8 cellular contexts compared by ENCODE assay signal in the genomic region with DNA sequence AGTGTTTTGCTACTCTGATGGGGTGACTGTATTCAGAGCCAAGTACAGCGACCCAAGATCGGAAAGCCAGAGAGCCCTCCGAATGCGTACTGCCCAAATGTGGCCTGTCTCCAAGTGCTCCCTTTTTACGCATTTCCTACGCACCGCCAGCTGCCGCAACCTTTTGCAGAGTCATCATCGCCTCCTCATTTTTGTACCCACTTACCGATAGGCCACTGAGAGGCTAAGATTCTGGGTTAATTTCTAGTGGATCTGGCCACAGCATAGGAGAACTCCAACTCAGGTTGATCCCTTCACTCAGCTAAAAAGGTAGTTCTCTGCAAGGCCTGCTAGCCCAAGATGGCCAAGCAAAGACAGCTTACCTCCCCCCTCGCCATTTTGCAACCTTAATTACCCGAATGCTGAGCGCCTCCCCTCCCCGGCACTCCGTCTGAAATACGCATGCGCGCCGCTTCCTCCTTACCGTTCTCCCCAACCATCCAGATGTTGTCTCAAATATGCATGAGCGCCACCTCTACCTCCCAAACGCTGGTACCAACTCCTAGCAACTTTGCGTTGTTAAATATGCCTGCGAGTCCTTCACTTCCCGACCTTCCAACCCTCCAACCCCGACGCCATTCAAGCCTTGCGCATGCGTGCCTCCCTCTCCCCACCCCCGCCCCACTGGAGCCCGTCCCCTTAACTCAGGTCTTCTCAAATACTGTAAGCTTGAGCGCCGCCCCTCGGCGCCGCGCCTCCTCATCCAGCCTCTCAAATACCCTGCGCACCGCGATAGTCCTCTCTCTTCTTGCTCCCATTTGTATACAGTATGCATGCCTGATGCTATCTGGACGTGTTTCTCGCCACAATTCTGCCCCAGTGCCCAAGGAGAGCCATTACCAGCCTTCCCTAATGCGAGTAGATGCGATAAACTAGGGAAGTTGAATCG. TPM values are rescaled to one million over a fixed set of nuclear protein-coding genes. Genes with fewer than 3 reads are reported as not detected.
DNase-seq lines count a peak whose midpoint lies in the region; ATAC-seq and TF ChIP-seq lines count a peak whose summit lies in the region.

No MANE protein-coding gene starts in this region.

- peak; percentile 93 for DNase-seq in GM12865 (ENCODE audit: low read depth)
- DNase-seq in NCI-H1105 (lab: John Stamatoyannopoulos, UW) = peak; percentile 77
- DNase-seq in SKM-1 (lab: John Stamatoyannopoulos, UW; ENCODE audit: unreplicated experiment) = peak; percentile 83
- peak; percentile 74 for DNase-seq in activated naive CD8-positive, alpha-beta T cell treated with anti-CD3 and anti-CD28 coated beads, Interleukin-2, amount 10 ng/mL, durations not matched to agents 7 days and 5 days
- peak; percentile 89 to 93 for DNase-seq in cardiac muscle cell (ENCODE audit: low read depth in 1 of 2, low spot score in 1 of 2)
- DNase-seq in pons (ENCODE audit: low spot score) = peak; percentile 94
- peak; percentile 80 for DNase-seq in type B pancreatic cell (ENCODE audit: extremely low spot score, unreplicated experiment)

- peak overlapping the region; percentile 94 for H3K27ac ChIP-seq in cardiac muscle cell

- H3K27me3 Mint-ChIP-seq in activated naive CD8-positive, alpha-beta T cell treated with anti-CD3 and anti-CD28 coated beads, Interleukin-2, amount 10 ng/mL, durations not matched to agents 7 days and 5 days = no peaks in the 10 kb centered on the region
- H3K27me3 Mint-ChIP-seq in type B pancreatic cell = no peaks in the 10 kb centered on the region

- no peaks in the 10 kb centered on the region for H3K36me3 ChIP-seq in cardiac muscle cell

- H3K4me1 ChIP-seq in cardiac muscle cell (ENCODE audit: low read depth) = no peaks in the 10 kb centered on the region

- peaks cover 15% of the 10 kb centered on the region for H3K4me1 Mint-ChIP-seq in activated naive CD8-positive, alpha-beta T cell treated with anti-CD3 and anti-CD28 coated beads, Interleukin-2, amount 10 ng/mL, durations not matched to agents 7 days and 5 days
- H3K4me1 Mint-ChIP-seq in type B pancreatic cell (ENCODE audit: unreplicated experiment) = peaks cover 6% of the 10 kb centered on the region

- H3K4me3 Mint-ChIP-seq in activated naive CD8-positive, alpha-beta T cell treated with anti-CD3 and anti-CD28 coated beads, Interleukin-2, amount 10 ng/mL, durations not matched to agents 7 days and 5 days = peak overlapping the region; percentile 99
- peak overlapping the region; percentile 96 for H3K4me3 Mint-ChIP-seq in type B pancreatic cell

- ATAC-seq in HG02623 (IDR thresholded peaks at IDR 0.05; ENCODE audit: unreplicated experiment) = peak; percentile 90
- peak; percentile 90 for ATAC-seq in activated naive CD8-positive, alpha-beta T cell treated with anti-CD3 and anti-CD28 coated beads, Interleukin-2, amount 10 ng/mL, durations not matched to agents 7 days and 5 days (ENCODE audit: low read depth)

- peak overlapping the region; percentile 74 for H3K4me3 ChIP-seq in GM12865 (ENCODE audit: low read depth, low read length)
- peak overlapping the region; percentile 43 for H3K4me3 ChIP-seq in cardiac muscle cell

- POLR2A ChIA-PET in activated naive CD8-positive, alpha-beta T cell treated with anti-CD3 and anti-CD28 coated beads, Interleukin-2, amount 10 ng/mL, durations not matched to agents 7 days and 5 days (lab: Charles Lee) = interaction anchor here (0.6 to 0.9 kb wide), 3 partner anchors 243 to 349 kb away, joined by 3 to 4 read pairs (median 3); no protein-coding TSS in a partner anchor

- no peaks in the 10 kb centered on the region for H3K9me3 Mint-ChIP-seq in activated naive CD8-positive, alpha-beta T cell treated with anti-CD3 and anti-CD28 coated beads, Interleukin-2, amount 10 ng/mL, durations not matched to agents 7 days and 5 days
- H3K9me3 Mint-ChIP-seq in type B pancreatic cell = no peaks in the 10 kb centered on the region

- no peaks in the 10 kb centered on the region for H3K9me3 ChIP-seq in cardiac muscle cell (ENCODE audit: low read depth)

- H3K27me3 ChIP-seq in cardiac muscle cell = no peaks in the 10 kb centered on the region

- H3K27ac Mint-ChIP-seq in activated naive CD8-positive, alpha-beta T cell treated with anti-CD3 and anti-CD28 coated beads, Interleukin-2, amount 10 ng/mL, durations not matched to agents 7 days and 5 days = peak overlapping the region; percentile 100
- H3K27ac Mint-ChIP-seq in type B pancreatic cell = peak overlapping the region; percentile 97

- TF ChIP-seq CTCF in GM12865 (IDR thresholded peaks at IDR 0.05; ENCODE audit: insufficient read depth, low read depth, low read length, missing control alignments) (peak; percentile 16), cardiac muscle cell (IDR thresholded peaks at IDR 0.05; ENCODE audit: low read depth, low read length) (peak; percentile 29), type B pancreatic cell (conservative IDR thresholded peaks at IDR 0.05) (no peak)

- H3K36me3 Mint-ChIP-seq in activated naive CD8-positive, alpha-beta T cell treated with anti-CD3 and anti-CD28 coated beads, Interleukin-2, amount 10 ng/mL, durations not matched to agents 7 days and 5 days = peaks cover 11% of the 10 kb centered on the region
- H3K36me3 Mint-ChIP-seq in type B pancreatic cell = peaks cover 8% of the 10 kb centered on the region

RNA-seq across cellular contexts. Expression of a gene that starts 11.8 kb away (rescaled TPM):
- not detected for total RNA-seq in activated naive CD8-positive, alpha-beta T cell treated with anti-CD3 and anti-CD28 coated beads, Interleukin-2, amount 10 ng/mL, durations not matched to agents 7 days and 5 days
- total RNA-seq in cardiac muscle cell (not detected in 2 replicates), type B pancreatic cell (ENCODE audit: low replicate concordance) (not detected in 2 replicates)
- polyA plus RNA-seq in cardiac muscle cell = not detected in 2 replicates

Comparison
In these comparisons a context has a peak if more than half of its experiments do, and no peak if none do; other contexts are left out.
1. Peak in every context shown above with its lines: DNase-seq, ATAC-seq, H3K4me3 ChIP-seq and H3K27ac ChIP-seq.